Comparison of ENCODE assay signal across 1 cellular context in genomic region chr19:42228640-42229039, GRCh38.
TF ChIP-seq lines count a peak whose summit lies in the region.

No MANE protein-coding gene starts in this region.

TF ChIP-seq in SK-N-SH treated with all-trans-retinoic acid at 6 μM for 48 hours, 23 proteins besides CTCF, POLR2A, EP300 and RAD21 (continued from another document):
- TF ChIP-seq CREB5 (CRISPR knock-in tag; IDR thresholded peaks at IDR 0.05; ENCODE audit: low read depth): no peak
- TF ChIP-seq ZFP30 (CRISPR knock-in tag; IDR thresholded peaks at IDR 0.05): no peak
- no peak for TF ChIP-seq PPARA (CRISPR knock-in tag; IDR thresholded peaks at IDR 0.05; ENCODE audit: borderline replicate concordance)
- no peak for TF ChIP-seq ESRRG (CRISPR knock-in tag; IDR thresholded peaks at IDR 0.05)
- TF ChIP-seq GLIS3 (CRISPR knock-in tag; IDR thresholded peaks at IDR 0.05): no peak
- TF ChIP-seq ZC3H10 (CRISPR knock-in tag; IDR thresholded peaks at IDR 0.05): no peak
- no peak for TF ChIP-seq OSR1 (CRISPR knock-in tag; IDR thresholded peaks at IDR 0.05)
- TF ChIP-seq ARNTL (CRISPR knock-in tag; IDR thresholded peaks at IDR 0.05; ENCODE audit: borderline replicate concordance, low read depth): no peak
- TF ChIP-seq PATZ1 (CRISPR knock-in tag; IDR thresholded peaks at IDR 0.05; ENCODE audit: borderline replicate concordance): no peak
- TF ChIP-seq TOX (CRISPR knock-in tag; IDR thresholded peaks at IDR 0.05; ENCODE audit: borderline replicate concordance): no peak
- no peak for TF ChIP-seq CSDC2 (CRISPR knock-in tag; IDR thresholded peaks at IDR 0.05)
- TF ChIP-seq CSRNP3 (CRISPR knock-in tag; IDR thresholded peaks at IDR 0.05): no peak
